In genomic region chr6:38268342-38268741, GRCh38 we compare ENCODE assay signal across 28 cellular contexts.
"Had no signal": no experiment of that assay in that cellular context is flagged by ENCODE, and none has a peak within 500 bp of the region (broad histone marks: within the 10 kb centered on the region; RNA-seq: fewer than 3 reads in every experiment).

No MANE protein-coding gene starts in this region.

- H3K27ac Mint-ChIP-seq: activated B cell treated with CpG ODN at 0.5 μM for 24 hours; activated CD4-positive, alpha-beta T cell treated with anti-CD3 and anti-CD28 coated beads for 36 hours; activated naive CD4-positive, alpha-beta T cell treated with anti-CD3 and anti-CD28 coated beads, Interleukin-2, amount 10 ng/mL, durations not matched to agents 7 days and 5 days; dendritic cell treated with granulocyte-macrophage colony-stimulating factor and Interleukin-4, amounts not matched to agents 40 ng/mL and 50 ng/mL, for 4 days; stimulated activated memory B cell treated with anti-CD40 and anti-IgM and Interleukin-4, amounts not matched to agents 10 μg/mL and 1 μg/mL and 100 μg/mL, for 72 hours had no signal

- H3K9me3 ChIP-seq: mucosa of descending colon, neutrophil, pancreas, stomach, suprapubic skin, tibial nerve had no signal

- H3K27ac ChIP-seq: cardiac muscle cell, hepatocyte, neutrophil, pancreas, stomach, suprapubic skin had no signal

- H3K27me3 Mint-ChIP-seq: activated B cell treated with CpG ODN at 0.5 μM for 24 hours; activated CD4-positive, alpha-beta T cell treated with anti-CD3 and anti-CD28 coated beads for 36 hours; activated naive CD4-positive, alpha-beta T cell treated with anti-CD3 and anti-CD28 coated beads, Interleukin-2, amount 10 ng/mL, durations not matched to agents 7 days and 5 days; dendritic cell treated with granulocyte-macrophage colony-stimulating factor and Interleukin-4, amounts not matched to agents 40 ng/mL and 50 ng/mL, for 4 days; stimulated activated memory B cell treated with anti-CD40 and anti-IgM and Interleukin-4, amounts not matched to agents 10 μg/mL and 1 μg/mL and 100 μg/mL, for 72 hours had no signal

- H2AFZ ChIP-seq: hepatocyte had no signal

- H3K4me1 ChIP-seq: pancreas, suprapubic skin had no signal

- H3K9me3 Mint-ChIP-seq: activated B cell treated with CpG ODN at 0.5 μM for 24 hours; activated naive CD4-positive, alpha-beta T cell treated with anti-CD3 and anti-CD28 coated beads, Interleukin-2, amount 10 ng/mL, durations not matched to agents 7 days and 5 days; dendritic cell treated with granulocyte-macrophage colony-stimulating factor and Interleukin-4, amounts not matched to agents 40 ng/mL and 50 ng/mL, for 4 days; immature natural killer cell; stimulated activated memory B cell treated with anti-CD40 and anti-IgM and Interleukin-4, amounts not matched to agents 10 μg/mL and 1 μg/mL and 100 μg/mL, for 72 hours had no signal

- H3K4me1 Mint-ChIP-seq: activated CD4-positive, alpha-beta T cell treated with anti-CD3 and anti-CD28 coated beads for 36 hours had no signal

- FAIRE-seq: pancreas, urothelium cell line had no signal

- H3K36me3 Mint-ChIP-seq: activated naive CD4-positive, alpha-beta T cell treated with anti-CD3 and anti-CD28 coated beads, Interleukin-2, amount 10 ng/mL, durations not matched to agents 7 days and 5 days had no signal

- ATAC-seq: activated CD4-positive, alpha-beta T cell treated with anti-CD3 and anti-CD28 coated beads for 36 hours; esophagus mucosa; mucosa of descending colon; pancreas; sciatic nerve; stimulated activated memory B cell treated with anti-CD40 and anti-IgM and Interleukin-4, amounts not matched to agents 10 μg/mL and 1 μg/mL and 100 μg/mL, for 72 hours had no signal

- H3K4me3 Mint-ChIP-seq: activated B cell treated with CpG ODN at 0.5 μM for 24 hours; activated CD4-positive, alpha-beta T cell treated with anti-CD3 and anti-CD28 coated beads for 36 hours; activated naive CD4-positive, alpha-beta T cell treated with anti-CD3 and anti-CD28 coated beads, Interleukin-2, amount 10 ng/mL, durations not matched to agents 7 days and 5 days; dendritic cell treated with granulocyte-macrophage colony-stimulating factor and Interleukin-4, amounts not matched to agents 40 ng/mL and 50 ng/mL, for 4 days; immature natural killer cell; stimulated activated memory B cell treated with anti-CD40 and anti-IgM and Interleukin-4, amounts not matched to agents 10 μg/mL and 1 μg/mL and 100 μg/mL, for 72 hours had no signal

- H3K36me3 ChIP-seq: cardiac muscle cell, neutrophil, pancreas, stomach, suprapubic skin, tibial nerve had no signal

- H3K4me3 ChIP-seq: cardiac muscle cell, hepatocyte, mucosa of descending colon, pancreas, smooth muscle cell, stomach, suprapubic skin, tibial nerve had no signal

- H3K27me3 ChIP-seq: cardiac muscle cell, hepatocyte, neutrophil, pancreas, stomach, suprapubic skin, tibial nerve had no signal

- H3K4me2 ChIP-seq: hepatocyte, smooth muscle cell had no signal

- DNase-seq: activated B cell treated with CpG ODN at 0.5 μM for 24 hours; activated CD4-positive, alpha-beta T cell treated with anti-CD3 and anti-CD28 coated beads for 36 hours; activated CD4-positive, alpha-beta T cell treated with anti-CD3 and anti-CD28 coated beads, Interleukin-2, amount 50 U/mL, for 48 hours; activated CD8-positive, alpha-beta memory T cell treated with anti-CD3 and anti-CD28 coated beads, Interleukin-2, amount 50 U/mL, for 48 hours; activated effector memory CD4-positive, alpha-beta T cell treated with anti-CD3 and anti-CD28 coated beads, Interleukin-2, amount 50 U/mL, for 16 hours; activated naive CD4-positive, alpha-beta T cell treated with anti-CD3 and anti-CD28 coated beads, Interleukin-2, amount 10 ng/mL, durations not matched to agents 7 days and 5 days; activated T-cell treated with anti-CD3 and anti-CD28 coated beads, Interleukin-2, amount 50 U/mL, for 48 hours; amygdala; effector CD4-positive, alpha-beta T cell; foreskin melanocyte; glutamatergic neuron; immature natural killer cell; mucosa of descending colon; pancreas; stimulated activated CD4-positive, alpha-beta T cell treated with anti-CD3 and anti-CD28 coated beads, Interleukin-15, amount 100 ng/mL, for 24 hours; stomach; T1000 had no signal
